In genomic region chr22:19679476-19680099, GRCh38 we compare ENCODE assay signal across 1 cellular context.
TF ChIP-seq lines count a peak whose summit lies in the region.

No MANE protein-coding gene starts in this region.

TF ChIP-seq in K562, 482 proteins besides CTCF, POLR2A, EP300 and RAD21 (continued from another document and continues in another):
- TF ChIP-seq ARID4B (CRISPR knock-in tag; IDR thresholded peaks at IDR 0.05) (peak; percentile 56; the same call in 1 of the 2 replicates), ZNF280A (IDR thresholded peaks at IDR 0.05; ENCODE audit: low read depth, partially characterized antibody) (no peak), FUS (optimal IDR thresholded peaks at IDR 0.05; ENCODE audit: low read depth, low read length) (no peak), ZNF232 (CRISPR knock-in tag; IDR thresholded peaks at IDR 0.05) (no peak), ZNF717 (CRISPR knock-in tag; IDR thresholded peaks at IDR 0.05) (no peak), SREBF2 (CRISPR knock-in tag; IDR thresholded peaks at IDR 0.05) (no peak), PHB2 (IDR thresholded peaks at IDR 0.05; ENCODE audit: low read depth) (no peak), XRCC3 (IDR thresholded peaks at IDR 0.05) (no peak), MCM7 (IDR thresholded peaks at IDR 0.05) (no peak), MTA2 (IDR thresholded peaks at IDR 0.05; ENCODE audit: low read depth) (no peak), ZNF316 (IDR thresholded peaks at IDR 0.05) (no peak), ATF2 (CRISPR knock-in tag; IDR thresholded peaks at IDR 0.05) (no peak), TRIM24 (IDR thresholded peaks at IDR 0.05) (no peak; a peak in 1 of 4 replicates), NFATC3 (IDR thresholded peaks at IDR 0.05) (no peak), TARDBP (IDR thresholded peaks at IDR 0.05) (0 out of 2 replicates have a peak, but pooled peaks have one; percentile 37), DACH1 (IDR thresholded peaks at IDR 0.05; ENCODE audit: partially characterized antibody) (no peak), SRF (CRISPR knock-in tag; IDR thresholded peaks at IDR 0.05) (peak in 1 of 2 experiments; percentile 70; a peak in 3 of 4 replicates), SPI1 (IDR thresholded peaks at IDR 0.05; ENCODE audit: borderline replicate concordance, low read depth, low read length) (no peak), ZNF253 (CRISPR knock-in tag; conservative IDR thresholded peaks at IDR 0.05) (0 out of 2 replicates have a peak, but pooled peaks have one; percentile 31), ESRRB (CRISPR knock-in tag; IDR thresholded peaks at IDR 0.05; ENCODE audit: borderline replicate concordance) (no peak), ZNF175 (CRISPR knock-in tag; IDR thresholded peaks at IDR 0.05; ENCODE audit: low read depth) (no peak), DLX4 (CRISPR knock-in tag; IDR thresholded peaks at IDR 0.05) (no peak), ZNF75A (CRISPR knock-in tag; IDR thresholded peaks at IDR 0.05) (no peak), TSHZ1 (CRISPR knock-in tag; IDR thresholded peaks at IDR 0.05) (0 out of 2 replicates have a peak, but pooled peaks have one; percentile 25), CUX1 (CRISPR knock-in tag; IDR thresholded peaks at IDR 0.05) (no peak), CHCHD3 (CRISPR knock-in tag; IDR thresholded peaks at IDR 0.05) (no peak), GATAD2B (IDR thresholded peaks at IDR 0.05; ENCODE audit: borderline replicate concordance) (no peak), ZNF830 (CRISPR knock-in tag; IDR thresholded peaks at IDR 0.05) (no peak), BCL6 (CRISPR knock-in tag; IDR thresholded peaks at IDR 0.05) (no peak), OTX1 (CRISPR knock-in tag; IDR thresholded peaks at IDR 0.05) (no peak), NELFE (IDR thresholded peaks at IDR 0.05; ENCODE audit: insufficient read depth, insufficient read length) (no peak), RBM39 (optimal IDR thresholded peaks at IDR 0.05; ENCODE audit: low read depth, low read length) (peak; percentile 56), ZNF77 (CRISPR knock-in tag; IDR thresholded peaks at IDR 0.05) (no peak), FOSL1 (tag; conservative IDR thresholded peaks at IDR 0.05) (no peak), PCBP2 (IDR thresholded peaks at IDR 0.05; ENCODE audit: low read depth, low read length, poor library complexity, severe bottlenecking) (no peak), ZNF134 (CRISPR knock-in tag; conservative IDR thresholded peaks at IDR 0.05) (no peak), HDAC6 (IDR thresholded peaks at IDR 0.05; ENCODE audit: low read depth, low read length) (0 out of 2 replicates have a peak, but pooled peaks have one; percentile 64), KLF1 (tag; IDR thresholded peaks at IDR 0.05) (no peak), CEBPB (tag; IDR thresholded peaks at IDR 0.05) (no peak), HNRNPL (IDR thresholded peaks at IDR 0.05; ENCODE audit: low read depth, low read length) (no peak), SP1 (CRISPR knock-in tag; IDR thresholded peaks at IDR 0.05) (no peak), ZNF239 (CRISPR knock-in tag; IDR thresholded peaks at IDR 0.05) (no peak), ARID1B (IDR thresholded peaks at IDR 0.05) (peak; percentile 52), MBD1 (CRISPR knock-in tag; IDR thresholded peaks at IDR 0.05) (no peak), ZFP30 (CRISPR knock-in tag; IDR thresholded peaks at IDR 0.05; ENCODE audit: borderline replicate concordance) (no peak), ZBED1 (IDR thresholded peaks at IDR 0.05) (no peak), ZNF79 (CRISPR knock-in tag; IDR thresholded peaks at IDR 0.05; ENCODE audit: low read depth) (no peak), ATF3 (IDR thresholded peaks at IDR 0.05) (no peak), ATF3 (CRISPR knock-in tag; conservative IDR thresholded peaks at IDR 0.05) (peak; percentile 80; the same call in 1 of the 2 replicates), RBFOX2 (IDR thresholded peaks at IDR 0.05; ENCODE audit: low read depth, low read length) (no peak; the same call in 1 of the 2 replicates), FOXJ3 (CRISPR knock-in tag; IDR thresholded peaks at IDR 0.05) (no peak)
